In genomic region chr1:21175670-21176581, GRCh38 we compare ENCODE assay signal across 8 cellular contexts. TPM values are rescaled to one million over a fixed set of nuclear protein-coding genes. Genes with fewer than 3 reads are reported as not detected.
A peak's percentile ranks its signal among the peaks of the same experiment; 100 is the strongest.
DNase-seq lines count a peak whose midpoint lies in the region; ATAC-seq, FAIRE-seq and TF ChIP-seq lines count a peak whose summit lies in the region.

No MANE protein-coding gene starts in this region.

- intact Hi-C loops in OCI-LY7 (cut with micrococcal nuclease; ENCODE audit: unreplicated experiment): no loop called here
- intact Hi-C loops in head of caudate nucleus (cut with DNase I): loop anchor here (10.0 kb wide), 1 partner anchor 391 kb away; the partner anchor contains the start of gene HP1BP3
- intact Hi-C loops in pancreas (cut with DNase I): no loop called here

- DNase-seq in GM12892 (ENCODE audit: insufficient read length) (peak; percentile 31), OCI-LY7 (ENCODE audit: low spot score) (peak; percentile 39), activated gamma-delta T cell treated with Interleukin-2 at 50 U/mL for 16 hours (peak; percentile 17), head of caudate nucleus (peak in 39 of 42 donors; percentile 22 to 79 (median 57)), pancreas (peak; percentile 40 to 77 (median 58)), NCI-H2107 treated with DMSO at 0.1 percent for 48 hours (lab: John Stamatoyannopoulos, UW; ENCODE audit: unreplicated experiment) (no peak), dedifferentiated amniotic fluid mesenchymal stem cell (ENCODE audit: extremely low spot score) (no peak)

- H3K36me3 ChIP-seq in OCI-LY7 (ENCODE audit: insufficient read depth, low read length) (peaks cover 13% of the 10 kb centered on the region), pancreas (no peaks in the 10 kb centered on the region)

- TF ChIP-seq CTCF in OCI-LY7 (conservative IDR thresholded peaks at IDR 0.05; ENCODE audit: low read length) (no peak), pancreas (IDR thresholded peaks at IDR 0.05) (no peak)

- POLR2A ChIA-PET in OCI-LY7 (lab: Charles Lee): interaction anchor here (0.9 kb wide), 1 partner anchor 8 kb away, joined by 3 read pairs; no protein-coding TSS in a partner anchor

- CTCF ChIA-PET in OCI-LY7 (lab: Charles Lee; ENCODE audit: unreplicated experiment): no interaction called here

- peak overlapping the region; percentile 89 for H3K4me2 ChIP-seq in OCI-LY7 (ENCODE audit: low read length)

- FAIRE-seq in GM12892 (lab: Jason Lieb, UNC) (peak; percentile 9), pancreas (lab: Jason Lieb, UNC) (no peak)

- H2AFZ ChIP-seq in OCI-LY7 (ENCODE audit: low read length): peak overlapping the region; percentile 20; the same call in 1 of the 2 replicates

- peaks cover 24% of the 10 kb centered on the region for H4K20me1 ChIP-seq in OCI-LY7 (ENCODE audit: insufficient read depth, low read length)

- peak; percentile 19; the same call in 1 of the 2 replicates for TF ChIP-seq POLR2A in GM12892 (IDR thresholded peaks at IDR 0.05; ENCODE audit: low read depth, low read length)

- H3K9me3 ChIP-seq in OCI-LY7 (ENCODE audit: low read length): no peaks in the 10 kb centered on the region
- no peaks in the 10 kb centered on the region for H3K9me3 ChIP-seq in pancreas

- ATAC-seq in HG02852 (IDR thresholded peaks at IDR 0.05; ENCODE audit: unreplicated experiment): peak; percentile 13
- ATAC-seq in pancreas: peak in 1 of 4 donors; percentile 17

- no peaks in the 10 kb centered on the region for H3K9me2 ChIP-seq in OCI-LY7 (ENCODE audit: insufficient read depth, low read length)

- peak overlapping the region; percentile 51 for H3K27ac ChIP-seq in OCI-LY7 (ENCODE audit: low read depth, low read length, poor library complexity, severe bottlenecking)
- H3K27ac ChIP-seq in pancreas: peak overlapping the region; percentile 15 to 80 (median 66)

- H3K79me2 ChIP-seq in OCI-LY7 (ENCODE audit: insufficient read depth, low read depth, low read length): peaks cover 41% of the 10 kb centered on the region

- peaks cover 18% of the 10 kb centered on the region for H3K4me1 ChIP-seq in OCI-LY7 (ENCODE audit: insufficient read depth, low read length, poor library complexity, severe bottlenecking)
- peaks cover 0 to 26% (median 7%) of the 10 kb centered on the region in 3 donors for H3K4me1 ChIP-seq in pancreas

- H3K4me3 ChIP-seq in OCI-LY7 (ENCODE audit: low read depth, low read length, poor library complexity, severe bottlenecking) (peak overlapping the region; percentile 98), pancreas (peak overlapping the region; percentile 60 to 90 (median 75))

- 0% methylated on average over 20 to 65 of the region's 69 CpGs for WGBS in pancreas, 2 donors

- no peaks in the 10 kb centered on the region for H3K27me3 ChIP-seq in pancreas

- BruUV-seq in OCI-LY7 (replicated peaks; lab: Mats Ljungman, UMichigan): no TSS peak

RNA-seq across cellular contexts. Expression of gene EIF4G3, which starts 0.8 kb away (rescaled TPM):
- 34.4 TPM for polyA plus RNA-seq in GM12892 (2012; ENCODE audit: missing spikeins)
- 28.5 and 29.3 TPM in 2 replicates for total RNA-seq in OCI-LY7 (2014; rRNA removed; shearing (Covaris generic))
- total RNA-seq in OCI-LY7 (2022): 62.1 and 66.0 TPM in 2 replicates
- 10 to 100 TPM in 5 of 6 donors, 1 to 10 TPM in 1; 9.6 to 22.7 (median 13.8) TPM for total RNA-seq in pancreas
- polyA plus RNA-seq in pancreas: 10 to 100 TPM; 11.9 to 16.1 TPM

Comparison
In these comparisons a context has a peak if more than half of its experiments do, and no peak if none do; other contexts are left out.
1. DNase-seq: peak in GM12892 (single experiment), OCI-LY7 (single experiment), activated gamma-delta T cell treated with Interleukin-2 at 50 U/mL for 16 hours (single experiment), head of caudate nucleus (39 of 42) and pancreas (6 of 6); none in NCI-H2107 treated with DMSO at 0.1 percent for 48 hours (single experiment) and dedifferentiated amniotic fluid mesenchymal stem cell (single experiment).